ENCODE assay signal across 8 cellular contexts in genomic region chr16:4375717-4376116, GRCh38. TPM values are rescaled to one million over a fixed set of nuclear protein-coding genes. Genes with fewer than 3 reads are reported as not detected.
DNase-seq lines count a peak whose midpoint lies in the region; ATAC-seq and TF ChIP-seq lines count a peak whose summit lies in the region.
"Had no signal": no experiment of that assay in that cellular context is flagged by ENCODE, and none has a peak within 500 bp of the region (broad histone marks: within the 10 kb centered on the region; RNA-seq: fewer than 3 reads in every experiment).

No MANE protein-coding gene starts in this region.

- peaks cover 23 to 28% (median 24%) of the 10 kb centered on the region in 3 donors for H3K4me1 Mint-ChIP-seq in T-cell

- DNase-seq in T-cell (no peak), foreskin fibroblast (peak in 1 of 2 donors; percentile 50), thoracic aorta (ENCODE audit: low spot score) (no peak), HEK293T (ENCODE audit: extremely low spot score) (no peak), activated gamma-delta T cell (lab: John Stamatoyannopoulos, UW) (no peak)
- DNase-seq in stimulated activated naive CD4-positive, alpha-beta T cell treated with Interleukin-2 at 50 U/mL for 16 hours (lab: John Stamatoyannopoulos, UW): no peak

- peak overlapping the region; percentile 19 to 48 for H3K27ac Mint-ChIP-seq in T-cell
- H3K27ac Mint-ChIP-seq: activated naive CD4-positive, alpha-beta T cell treated with anti-CD3 and anti-CD28 coated beads, Interleukin-2, amount 50 U/mL, for 24 hours had no signal

- H3K4me1 ChIP-seq in thoracic aorta (ENCODE audit: control insufficient read depth in 1 of 2, low read depth in 2 of 2): peaks cover 53 to 71% of the 10 kb centered on the region in 2 donors

- H3K4me3 ChIP-seq in foreskin fibroblast (ENCODE audit: low read depth in 1 of 2, low read length in 2 of 2) (peak overlapping the region; percentile 37 to 53), thoracic aorta (peak overlapping the region; percentile 85)
- H3K4me3 ChIP-seq: SK-N-MC had no signal

- peaks cover 4% of the 10 kb centered on the region for H3K36me3 ChIP-seq in thoracic aorta

- POLR2A ChIA-PET in T-cell (lab: Charles Lee) (interaction anchor here in 1 of 2 donors (0.6 kb wide), 1 partner anchor 49 kb away, joined by 4 read pairs; no protein-coding TSS in a partner anchor), HEK293T (lab: Yijun Ruan, JAX) (no interaction called here)

- peak overlapping the region; percentile 99 for H3K27ac ChIP-seq in thoracic aorta
- H3K27ac ChIP-seq: SK-N-MC had no signal

- peaks cover 3% of the 10 kb centered on the region for H3K36me3 Mint-ChIP-seq in T-cell
- H3K36me3 Mint-ChIP-seq: activated naive CD4-positive, alpha-beta T cell treated with anti-CD3 and anti-CD28 coated beads, Interleukin-2, amount 50 U/mL, for 24 hours had no signal

- no peaks in the 10 kb centered on the region for H3K27me3 Mint-ChIP-seq in T-cell
- H3K27me3 Mint-ChIP-seq: activated naive CD4-positive, alpha-beta T cell treated with anti-CD3 and anti-CD28 coated beads, Interleukin-2, amount 50 U/mL, for 24 hours had no signal

- no peak for TF ChIP-seq CTCF in foreskin fibroblast (IDR thresholded peaks at IDR 0.05; ENCODE audit: low read depth, low read length)
- TF ChIP-seq CTCF in thoracic aorta (IDR thresholded peaks at IDR 0.05): no peak

- ATAC-seq in T-cell (replicated peaks in 1 of 4): no peak
- ATAC-seq in thoracic aorta (ENCODE audit: insufficient number of reproducible peaks, low FRiP score, low read depth): no peak

- H3K9me3 Mint-ChIP-seq in T-cell: no peaks in the 10 kb centered on the region
- H3K9me3 Mint-ChIP-seq: activated naive CD4-positive, alpha-beta T cell treated with anti-CD3 and anti-CD28 coated beads, Interleukin-2, amount 50 U/mL, for 24 hours had no signal

- H3K9me3 ChIP-seq in thoracic aorta: no peaks in the 10 kb centered on the region

- H3K4me3 Mint-ChIP-seq in T-cell: peak overlapping the region in 1 of 3 donors; percentile 12
- H3K4me3 Mint-ChIP-seq: activated naive CD4-positive, alpha-beta T cell treated with anti-CD3 and anti-CD28 coated beads, Interleukin-2, amount 50 U/mL, for 24 hours had no signal

- no peaks in the 10 kb centered on the region for H3K27me3 ChIP-seq in thoracic aorta (replicated peaks; ENCODE audit: insufficient read depth)

- CTCF ChIA-PET in T-cell (lab: Charles Lee) (interaction anchor here in 1 of 2 donors (0.6 kb wide), 1 partner anchor 46 kb away, joined by 6 read pairs; no protein-coding TSS in a partner anchor), HEK293T (lab: Yijun Ruan, JAX) (interaction anchor here (0.6 kb wide), 1 partner anchor 180 kb away, joined by 3 read pairs; no protein-coding TSS in a partner anchor)

TF ChIP-seq in HEK293T, 16 proteins besides CTCF, POLR2A, EP300 and RAD21:
- TF ChIP-seq HDGF (IDR thresholded peaks at IDR 0.05; ENCODE audit: borderline replicate concordance): no peak
- TF ChIP-seq ARNT (IDR thresholded peaks at IDR 0.05): no peak
- no peak for TF ChIP-seq ZNF384 (IDR thresholded peaks at IDR 0.05)
- no peak for TF ChIP-seq PKNOX1 (IDR thresholded peaks at IDR 0.05)
- no peak for TF ChIP-seq L3MBTL2 (conservative IDR thresholded peaks at IDR 0.05)
- TF ChIP-seq FOXK2 (IDR thresholded peaks at IDR 0.05): no peak
- no peak for TF ChIP-seq CTBP1 (IDR thresholded peaks at IDR 0.05; ENCODE audit: borderline replicate concordance)

RNA-seq across cellular contexts. Expression of gene VASN, which starts 4.1 kb away (rescaled TPM):
- under 1 TPM; 0.38 to 0.89 (median 0.56) TPM for total RNA-seq in T-cell
- 100 to 1,000 TPM; 197 to 217 TPM for total RNA-seq in thoracic aorta

RNA-seq across cellular contexts. Expression of gene PAM16, which starts 24.6 kb away (rescaled TPM):
- 10 to 100 TPM; 41.2 to 53.7 (median 47.4) TPM for total RNA-seq in T-cell
- total RNA-seq in thoracic aorta: 10 to 100 TPM; 18.4 to 21.1 TPM

RNA-seq across cellular contexts. Expression of gene CORO7, which starts 40.7 kb away (rescaled TPM):
- total RNA-seq in T-cell (100 to 1,000 TPM; 213 to 675 (median 230) TPM), thoracic aorta (10 to 100 TPM; 71.1 to 79.1 TPM)

RNA-seq across cellular contexts. Expression of gene DNAJA3, which starts 50.0 kb away (rescaled TPM):
- total RNA-seq in T-cell: 10 to 100 TPM; 37.7 to 73.8 (median 65.7) TPM
- total RNA-seq in thoracic aorta: 10 to 100 TPM; 35.2 to 52.2 TPM

RNA-seq across cellular contexts. Expression of gene GLIS2, which starts 59.9 kb away (rescaled TPM):
- total RNA-seq in T-cell (under 1 TPM in 3 of 5 donors, not detected in 2; 0.18 to 0.20 (median 0.19) TPM), thoracic aorta (10 to 100 TPM; 19.5 to 32.9 TPM)

Comparison
In these comparisons a context has a peak if more than half of its experiments do, and no peak if none do; other contexts are left out.
1. RNA of gene VASN, which starts 4.1 kb away (total RNA-seq): 197 to 217 TPM in thoracic aorta; 0.38 to 0.89 TPM in T-cell; every median in the first group is over 100 times any median in the second.